ENCODE assay signal across 8 cellular contexts in the genomic region with DNA sequence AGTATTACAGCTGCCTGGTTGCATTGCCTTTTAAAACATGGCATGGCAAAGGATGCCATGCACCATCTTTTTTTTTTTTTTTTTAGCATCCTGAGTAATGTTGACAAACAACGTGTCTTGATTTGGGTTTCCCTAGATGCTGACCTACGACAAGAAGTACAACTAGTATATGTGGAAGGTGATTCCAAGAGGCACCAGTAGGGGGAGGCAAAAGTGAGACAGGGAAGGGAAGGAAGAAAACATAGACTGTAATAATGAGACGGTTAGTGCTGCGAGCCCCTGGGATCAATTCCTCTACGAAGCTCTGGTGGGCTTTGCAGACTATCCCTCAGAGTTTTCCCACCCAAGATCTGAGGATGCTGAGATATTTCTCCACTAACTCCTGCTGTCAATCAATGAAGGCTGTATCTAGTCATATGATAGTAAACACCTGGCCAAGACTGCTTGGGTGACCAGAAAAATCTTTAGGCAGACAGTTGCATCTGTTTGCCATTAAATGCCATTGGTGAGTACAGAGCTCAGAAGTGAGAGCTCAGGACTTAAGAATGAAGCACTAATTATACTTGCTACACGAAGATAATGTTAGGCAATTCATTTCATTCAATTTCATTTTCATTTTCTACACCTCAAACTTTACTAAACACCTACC.
DNase-seq lines count a peak whose midpoint lies in the region; ATAC-seq and TF ChIP-seq lines count a peak whose summit lies in the region.

No MANE protein-coding gene starts in this region.

- no peak for ATAC-seq in HG02571 (IDR thresholded peaks at IDR 0.05; ENCODE audit: unreplicated experiment)

- peak; percentile 2 for DNase-seq in CMK (ENCODE audit: low read depth)
- peak; percentile 10 for DNase-seq in GM20000 (ENCODE audit: low spot score)
- DNase-seq in NCI-H82 treated with DMSO at 0.1 percent for 48 hours (lab: John Stamatoyannopoulos, UW; ENCODE audit: unreplicated experiment): peak; percentile 33
- DNase-seq in fibroblast of peridontal ligament (ENCODE audit: extremely low read depth): peak; percentile 26
- no peak for DNase-seq in C1 segment of cervical spinal cord (lab: John Stamatoyannopoulos, UW)
- DNase-seq in T1000 (lab: John Stamatoyannopoulos, UW): no peak
- DNase-seq in activated naive CD4-positive, alpha-beta T cell treated with anti-CD3 and anti-CD28 coated beads, Interleukin-2, amount 50 U/mL, for 16 hours: no peak

- peak; percentile 25 for TF ChIP-seq CTCF in GM20000 (IDR thresholded peaks at IDR 0.05; ENCODE audit: extremely low read depth, missing control alignments)

Comparison
In these comparisons a context has a peak if more than half of its experiments do, and no peak if none do; other contexts are left out.
1. DNase-seq: peak in CMK (single experiment), GM20000 (single experiment), NCI-H82 treated with DMSO at 0.1 percent for 48 hours (single experiment) and fibroblast of peridontal ligament (single experiment); none in C1 segment of cervical spinal cord (0 of 14), T1000 (single experiment) and activated naive CD4-positive, alpha-beta T cell treated with anti-CD3 and anti-CD28 coated beads, Interleukin-2, amount 50 U/mL, for 16 hours (single experiment).